ENCODE assay signal across 8 cellular contexts in genomic region chr17:40553694-40554534, GRCh38. TPM values are rescaled to one million over a fixed set of nuclear protein-coding genes. Genes with fewer than 3 reads are reported as not detected.
A peak's percentile ranks its signal among the peaks of the same experiment; 100 is the strongest.
DNase-seq lines count a peak whose midpoint lies in the region; TF ChIP-seq lines count a peak whose summit lies in the region.

No MANE protein-coding gene starts in this region.

- H3K36me3 ChIP-seq in uterus = no peaks in the 10 kb centered on the region

- peak; percentile 37 for TF ChIP-seq POLR2A in GM15510 (IDR thresholded peaks at IDR 0.05; ENCODE audit: borderline replicate concordance, extremely low read depth, insufficient read length)
- peak in 1 of 2 donors; percentile 25 for TF ChIP-seq POLR2A in uterus (IDR thresholded peaks at IDR 0.05)

- H3K9me3 Mint-ChIP-seq in dendritic cell treated with granulocyte-macrophage colony-stimulating factor and Interleukin-4, amounts not matched to agents 40 ng/mL and 50 ng/mL, for 4 days = no peaks in the 10 kb centered on the region
- H3K9me3 Mint-ChIP-seq in endothelial cell (ENCODE audit: unreplicated experiment) = no peaks in the 10 kb centered on the region

- H3K27me3 ChIP-seq in uterus = no peaks in the 10 kb centered on the region

- peaks cover 15 to 26% of the 10 kb centered on the region in 2 donors for H3K4me1 ChIP-seq in uterus

- intact Hi-C loops in dendritic cell treated with granulocyte-macrophage colony-stimulating factor and Interleukin-4, amounts not matched to agents 40 ng/mL and 50 ng/mL, for 4 days (cut with micrococcal nuclease) = no loop called here
- intact Hi-C loops in uterus (cut with DNase I; ENCODE audit: low total_unique reads) = no loop called here

- DNase-seq in RPMI7951 (ENCODE audit: low read depth) = peak; percentile 46
- peak; percentile 60 for DNase-seq in mucosa of gallbladder (ENCODE audit: low spot score)
- DNase-seq in uterus = peak; percentile 77 to 82
- DNase-seq in DMS114 treated with DMSO at 0.1 percent for 48 hours (lab: John Stamatoyannopoulos, UW; ENCODE audit: unreplicated experiment) = no peak
- no peak for DNase-seq in endothelial cell (ENCODE audit: low spot score)
- DNase-seq in HCEC 1CT = no peak

- peak overlapping the region; percentile 45 for H3K4me3 Mint-ChIP-seq in dendritic cell treated with granulocyte-macrophage colony-stimulating factor and Interleukin-4, amounts not matched to agents 40 ng/mL and 50 ng/mL, for 4 days
- H3K4me3 Mint-ChIP-seq in endothelial cell (ENCODE audit: unreplicated experiment) = no peak overlapping the region

- peaks cover 15% of the 10 kb centered on the region for H3K4me1 Mint-ChIP-seq in dendritic cell treated with granulocyte-macrophage colony-stimulating factor and Interleukin-4, amounts not matched to agents 40 ng/mL and 50 ng/mL, for 4 days (ENCODE audit: low read depth)
- peaks cover 30% of the 10 kb centered on the region for H3K4me1 Mint-ChIP-seq in endothelial cell (ENCODE audit: unreplicated experiment)

- H3K27ac ChIP-seq in uterus = peak overlapping the region; percentile 85 to 87

- H3K27me3 Mint-ChIP-seq in dendritic cell treated with granulocyte-macrophage colony-stimulating factor and Interleukin-4, amounts not matched to agents 40 ng/mL and 50 ng/mL, for 4 days = peaks cover 30% of the 10 kb centered on the region
- H3K27me3 Mint-ChIP-seq in endothelial cell (ENCODE audit: unreplicated experiment) = peaks cover 8% of the 10 kb centered on the region

- TF ChIP-seq CTCF in uterus (IDR thresholded peaks at IDR 0.05) (no peak), endothelial cell (IDR thresholded peaks at IDR 0.05; ENCODE audit: unreplicated experiment) (no peak)

- no peaks in the 10 kb centered on the region for H3K9me3 ChIP-seq in uterus

- no peaks in the 10 kb centered on the region for H3K36me3 Mint-ChIP-seq in dendritic cell treated with granulocyte-macrophage colony-stimulating factor and Interleukin-4, amounts not matched to agents 40 ng/mL and 50 ng/mL, for 4 days (ENCODE audit: low read depth)
- no peaks in the 10 kb centered on the region for H3K36me3 Mint-ChIP-seq in endothelial cell (ENCODE audit: low read depth, unreplicated experiment)

- H3K27ac Mint-ChIP-seq in dendritic cell treated with granulocyte-macrophage colony-stimulating factor and Interleukin-4, amounts not matched to agents 40 ng/mL and 50 ng/mL, for 4 days = peak overlapping the region; percentile 81
- no peak overlapping the region for H3K27ac Mint-ChIP-seq in endothelial cell (ENCODE audit: unreplicated experiment)

- no peak overlapping the region for H3K4me3 ChIP-seq in uterus

RNA-seq across cellular contexts. Expression of gene CCR7, which starts 11.4 kb away (rescaled TPM):
- not detected in 2 replicates for total RNA-seq in RPMI7951 (2014; rRNA removed; shearing (Covaris generic))
- 1.3 TPM for total RNA-seq in mucosa of gallbladder
- under 1 TPM in 1 of 4 donors, not detected in 3; 0.14 TPM for total RNA-seq in uterus
- total RNA-seq in endothelial cell (ENCODE audit: unreplicated experiment) = 0.51 TPM

RNA-seq across cellular contexts. Expression of gene TNS4, which starts 52.5 kb away (rescaled TPM):
- not detected in 2 replicates for total RNA-seq in RPMI7951 (2014; rRNA removed; shearing (Covaris generic))
- total RNA-seq in mucosa of gallbladder (0.23 TPM), uterus (1 to 10 TPM in 1 of 4 donors, under 1 TPM in 2, not detected in 1; 0.09 to 2.6 (median 0.28) TPM), endothelial cell (ENCODE audit: unreplicated experiment) (0.08 TPM)

Comparison
In these comparisons a context has a peak if more than half of its experiments do, and no peak if none do; other contexts are left out.
1. DNase-seq: peak in RPMI7951 (single experiment), mucosa of gallbladder (single experiment) and uterus (2 of 2); none in DMS114 treated with DMSO at 0.1 percent for 48 hours (single experiment), endothelial cell (single experiment) and HCEC 1CT (single experiment).